Comparison of ENCODE assay signal across 8 cellular contexts in the genomic region with DNA sequence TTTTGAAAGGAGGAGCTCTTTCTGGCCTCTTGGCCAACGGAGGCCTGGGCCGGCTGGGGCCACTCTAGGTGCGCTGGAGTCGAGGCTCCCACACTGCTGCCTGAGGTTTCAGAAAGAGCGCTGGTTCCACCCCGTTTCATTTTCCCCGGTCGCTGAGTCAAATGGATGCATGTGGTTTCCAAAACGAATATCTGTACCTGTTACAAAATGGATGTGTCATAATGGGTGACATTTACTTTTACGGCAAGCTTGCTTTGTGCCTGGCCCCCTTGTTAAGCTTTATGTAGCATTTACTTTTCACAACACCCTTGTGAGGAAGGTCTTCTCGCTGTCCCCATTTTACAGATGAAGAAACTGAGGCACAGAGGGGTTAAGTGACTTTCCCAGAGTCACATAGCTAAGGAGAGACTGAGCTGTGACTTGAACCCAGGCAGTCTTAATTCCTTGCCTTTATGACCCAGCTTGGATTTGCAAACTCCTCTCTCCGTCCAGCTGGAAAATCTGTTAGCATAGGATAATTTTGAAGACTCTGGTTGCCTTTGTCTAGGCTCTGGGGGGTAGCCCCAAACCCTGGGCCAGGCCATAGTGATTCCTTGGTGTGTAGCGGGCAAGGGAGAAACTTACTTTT. TPM values are rescaled to one million over a fixed set of nuclear protein-coding genes. Genes with fewer than 3 reads are reported as not detected.
A peak's percentile ranks its signal among the peaks of the same experiment; 100 is the strongest.
DNase-seq lines count a peak whose midpoint lies in the region; ATAC-seq, FAIRE-seq and TF ChIP-seq lines count a peak whose summit lies in the region.
"Had no signal": no experiment of that assay in that cellular context is flagged by ENCODE, and none has a peak within 500 bp of the region (broad histone marks: within the 10 kb centered on the region; RNA-seq: fewer than 3 reads in every experiment).

No MANE protein-coding gene starts in this region.

- no peaks in the 10 kb centered on the region for H3F3A ChIP-seq in smooth muscle cell (ENCODE audit: low read depth)

- TF ChIP-seq POLR2A in lower leg skin (IDR thresholded peaks at IDR 0.05) (no peak), esophagus muscularis mucosa (IDR thresholded peaks at IDR 0.05; ENCODE audit: low read depth) (no peak)

- TF ChIP-seq EP300 in esophagus muscularis mucosa (IDR thresholded peaks at IDR 0.05): no peak

- DNase-seq in GM19239 (ENCODE audit: insufficient read length, low spot score): peak; percentile 37
- peak; percentile 80 to 88 for DNase-seq in activated CD4-positive, alpha-beta T cell treated with anti-CD3 and anti-CD28 coated beads, Interleukin-2, amount 50 U/mL, for 48 hours
- DNase-seq in lung (ENCODE audit: low spot score): no peak
- DNase-seq in lower leg skin (ENCODE audit: low spot score in 2 of 2): no peak
- DNase-seq in esophagus muscularis mucosa (ENCODE audit: extremely low spot score): no peak
- no peak for DNase-seq in smooth muscle cell (lab: John Stamatoyannopoulos, UW; ENCODE audit: unreplicated experiment)
- DNase-seq: left cardiac atrium had no signal

- H3K27me3 ChIP-seq in lung (ENCODE audit: control insufficient read depth, insufficient read depth) (no peaks in the 10 kb centered on the region), esophagus muscularis mucosa (no peaks in the 10 kb centered on the region), smooth muscle cell (ENCODE audit: low read depth) (no peaks in the 10 kb centered on the region)

- no peak overlapping the region for H3K9ac ChIP-seq in smooth muscle cell (ENCODE audit: low read depth)

- H3K36me3 ChIP-seq in lung (ENCODE audit: control insufficient read depth in 2 of 2, insufficient read depth in 2 of 2, low read length in 2 of 2): no peaks in the 10 kb centered on the region
- no peaks in the 10 kb centered on the region for H3K36me3 ChIP-seq in esophagus muscularis mucosa
- no peaks in the 10 kb centered on the region for H3K36me3 ChIP-seq in smooth muscle cell (ENCODE audit: low read depth)

- peak overlapping the region; percentile 1 to 62 for H3K27ac ChIP-seq in lung (ENCODE audit: low read depth in 1 of 2, low read length in 1 of 2)
- H3K27ac ChIP-seq in esophagus muscularis mucosa (replicated peaks in 1 of 4): peak overlapping the region in 2 of 4 donors; percentile 13 to 44
- H3K27ac ChIP-seq in smooth muscle cell (ENCODE audit: low read depth): no peak overlapping the region

- ATAC-seq in HG03103 (IDR thresholded peaks at IDR 0.05; ENCODE audit: low read depth, unreplicated experiment): peak; percentile 71
- no peak for ATAC-seq in lung (ENCODE audit: insufficient read depth, low FRiP score)

- H3K79me2 ChIP-seq in smooth muscle cell (ENCODE audit: low read depth): peaks cover 100% of the 10 kb centered on the region

- H3K4me3 ChIP-seq in lung: no peak overlapping the region
- H3K4me3 ChIP-seq in lower leg skin (ENCODE audit: low read depth, poor library complexity, severe bottlenecking): no peak overlapping the region
- no peak overlapping the region for H3K4me3 ChIP-seq in esophagus muscularis mucosa
- H3K4me3 ChIP-seq in smooth muscle cell: no peak overlapping the region

- H4K20me1 ChIP-seq in smooth muscle cell (ENCODE audit: low read depth): peaks cover 100% of the 10 kb centered on the region

- H2AFZ ChIP-seq in smooth muscle cell (ENCODE audit: low read depth): no peak overlapping the region

- H3K4me1 ChIP-seq in lung (ENCODE audit: control insufficient read depth in 2 of 2, insufficient read depth in 2 of 2, low read length in 2 of 2) (peaks cover 0 to 18% of the 10 kb centered on the region in 2 donors), esophagus muscularis mucosa (peaks cover 5 to 16% (median 9%) of the 10 kb centered on the region in 4 donors), smooth muscle cell (ENCODE audit: low read depth) (peaks cover 11% of the 10 kb centered on the region)

- TF ChIP-seq CTCF in lung (IDR thresholded peaks at IDR 0.05; ENCODE audit: control extremely low read depth, extremely low read depth): no peak
- TF ChIP-seq CTCF in lower leg skin (IDR thresholded peaks at IDR 0.05): no peak
- TF ChIP-seq CTCF in esophagus muscularis mucosa (IDR thresholded peaks at IDR 0.05): no peak
- no peak for TF ChIP-seq CTCF in smooth muscle cell (IDR thresholded peaks at IDR 0.05; ENCODE audit: borderline replicate concordance, insufficient read depth, poor library complexity, severe bottlenecking)

- WGBS in lung, 2 donors: 37 to 56% methylated on average over 13 of the region's 13 CpGs
- 83 to 84% methylated on average over 13 of the region's 13 CpGs for WGBS in lower leg skin, 2 donors
- 79% methylated on average over 13 of the region's 13 CpGs for WGBS in esophagus muscularis mucosa
- 86% methylated on average over 13 of the region's 13 CpGs for WGBS in smooth muscle cell (ENCODE audit: low lambda C conversion rate)

- peak; percentile 92 for FAIRE-seq in GM19239 (lab: Jason Lieb, UNC)

- H3K9me3 ChIP-seq in lung (ENCODE audit: control insufficient read depth in 2 of 2, insufficient read depth in 1 of 2, low read length in 1 of 2) (no peaks in the 10 kb centered on the region), esophagus muscularis mucosa (no peaks in the 10 kb centered on the region), smooth muscle cell (replicated peaks; ENCODE audit: low read depth) (no peaks in the 10 kb centered on the region)

- no peak overlapping the region for H3K4me2 ChIP-seq in smooth muscle cell

- intact Hi-C loops in lower leg skin (cut with DNase I; ENCODE audit: low total_unique reads) (loop anchor here (10.0 kb wide), 2 partner anchors 102 to 128 kb away; no protein-coding TSS in a partner anchor), esophagus muscularis mucosa (cut with DNase I) (no loop called here)

RNA-seq across cellular contexts. Expression of gene KSR1, which starts 10.6 kb away (rescaled TPM):
- 10 to 100 TPM; 46.0 to 70.0 TPM for total RNA-seq in lung
- 10 to 100 TPM; 26.8 to 38.7 TPM for polyA plus RNA-seq in lung
- total RNA-seq in lower leg skin: 10 to 100 TPM; 26.0 to 37.5 (median 35.0) TPM
- total RNA-seq in esophagus muscularis mucosa: 10 to 100 TPM; 13.3 to 18.9 (median 13.7) TPM
- 65.1 and 69.2 TPM in 2 replicates for total RNA-seq in smooth muscle cell
- 40.4 and 53.2 TPM in 2 replicates for polyA plus RNA-seq in smooth muscle cell

Comparison
In these comparisons a context has a peak if more than half of its experiments do, and no peak if none do; other contexts are left out.
1. DNase-seq: peak in GM19239 (single experiment) and activated CD4-positive, alpha-beta T cell treated with anti-CD3 and anti-CD28 coated beads, Interleukin-2, amount 50 U/mL, for 48 hours (2 of 2); none in lung (single experiment), lower leg skin (0 of 2), esophagus muscularis mucosa (single experiment) and smooth muscle cell (single experiment).